In genomic region chr1:150022357-150022756, GRCh38 we compare ENCODE assay signal across 1 cellular context.
TF ChIP-seq lines count a peak whose summit lies in the region.

No MANE protein-coding gene starts in this region.

TF ChIP-seq in WTC11, 78 proteins besides CTCF, POLR2A, EP300 and RAD21 (continued from another document):
- TF ChIP-seq AFF4 (CRISPR knock-in tag; IDR thresholded peaks at IDR 0.05; ENCODE audit: borderline replicate concordance) (no peak), NFATC4 (CRISPR knock-in tag; IDR thresholded peaks at IDR 0.05) (no peak), FOXP1 (CRISPR knock-in tag; IDR thresholded peaks at IDR 0.05; ENCODE audit: borderline replicate concordance) (no peak), MYBL2 (CRISPR knock-in tag; IDR thresholded peaks at IDR 0.05) (no peak)
